10 cellular contexts compared by ENCODE assay signal in genomic region chr22:41481131-41481830, GRCh38. TPM values are rescaled to one million over a fixed set of nuclear protein-coding genes. Genes with fewer than 3 reads are reported as not detected.
DNase-seq lines count a peak whose midpoint lies in the region; ATAC-seq and TF ChIP-seq lines count a peak whose summit lies in the region.
"Had no signal": no experiment of that assay in that cellular context is flagged by ENCODE, and none has a peak within 500 bp of the region (broad histone marks: within the 10 kb centered on the region; RNA-seq: fewer than 3 reads in every experiment).

No MANE protein-coding gene starts in this region.

- DNase-seq in left lung = peak in 1 of 2 donors; percentile 38
- peak; percentile 77 to 85 for DNase-seq in thyroid gland
- DNase-seq in activated CD4-positive, alpha-beta T cell treated with anti-CD3 and anti-CD28 coated beads, Interleukin-2, amount 10 ng/mL, durations not matched to agents 24 days and 14 days = no peak
- no peak for DNase-seq in SW 1271 (lab: John Stamatoyannopoulos, UW)
- DNase-seq in GM19240 (ENCODE audit: insufficient read length, low spot score) = no peak
- DNase-seq: NCI-H2107; stimulated activated CD4-positive, alpha-beta T cell treated with anti-CD3 and anti-CD28 coated beads, Interleukin-4, amount 100 ng/mL, for 1 hour had no signal

- H3K27ac ChIP-seq in HUES48 (ENCODE audit: low read depth, low read length) (peak overlapping the region; percentile 89), cingulate gyrus (ENCODE audit: low read depth, low read length) (peak overlapping the region; percentile 90), left lung (peak overlapping the region in 1 of 2 donors; percentile 28), thyroid gland (peak overlapping the region; percentile 67 to 85 (median 70))

- H3K4me1 ChIP-seq in HUES48 (ENCODE audit: control insufficient read depth, insufficient read depth, low read length) = peaks cover 38% of the 10 kb centered on the region
- H3K4me1 ChIP-seq in left lung = peaks cover 13 to 53% of the 10 kb centered on the region in 2 donors
- peaks cover 17 to 48% of the 10 kb centered on the region in 2 donors for H3K4me1 ChIP-seq in thyroid gland

- WGBS in thyroid gland, 2 donors = 61 to 66% methylated on average over 15 of the region's 15 CpGs

- peaks cover 1% of the 10 kb centered on the region for H3K36me3 Mint-ChIP-seq in activated CD4-positive, alpha-beta T cell treated with anti-CD3 and anti-CD28 coated beads, Interleukin-2, amount 10 ng/mL, durations not matched to agents 24 days and 14 days (ENCODE audit: low read depth)

- no peak overlapping the region for H3K27ac Mint-ChIP-seq in activated CD4-positive, alpha-beta T cell treated with anti-CD3 and anti-CD28 coated beads, Interleukin-2, amount 10 ng/mL, durations not matched to agents 24 days and 14 days

- no peak for TF ChIP-seq POLR2A in thyroid gland (IDR thresholded peaks at IDR 0.05)

- H3K27me3 Mint-ChIP-seq in activated CD4-positive, alpha-beta T cell treated with anti-CD3 and anti-CD28 coated beads, Interleukin-2, amount 10 ng/mL, durations not matched to agents 24 days and 14 days = no peaks in the 10 kb centered on the region

- H3K27me3 ChIP-seq in HUES48 (ENCODE audit: control insufficient read depth, insufficient read depth, low read length) (no peaks in the 10 kb centered on the region), left lung (no peaks in the 10 kb centered on the region), thyroid gland (no peaks in the 10 kb centered on the region)

- TF ChIP-seq CTCF in left lung (IDR thresholded peaks at IDR 0.05) (no peak), thyroid gland (IDR thresholded peaks at IDR 0.05) (no peak)

- H3K9ac ChIP-seq in HUES48 (ENCODE audit: low read depth, low read length) = no peak overlapping the region

- no peaks in the 10 kb centered on the region for H3K9me3 ChIP-seq in HUES48 (ENCODE audit: control insufficient read depth, insufficient read depth, low read length)
- H3K9me3 ChIP-seq in left lung = no peaks in the 10 kb centered on the region
- H3K9me3 ChIP-seq in thyroid gland = no peaks in the 10 kb centered on the region

- no peaks in the 10 kb centered on the region for H3K9me3 Mint-ChIP-seq in activated CD4-positive, alpha-beta T cell treated with anti-CD3 and anti-CD28 coated beads, Interleukin-2, amount 10 ng/mL, durations not matched to agents 24 days and 14 days

- H3K4me3 ChIP-seq in HUES48 (ENCODE audit: low read depth, low read length) (peak overlapping the region; percentile 42), left lung (no peak overlapping the region), thyroid gland (replicated peaks in 1 of 3) (no peak overlapping the region)

- H3K36me3 ChIP-seq in HUES48 (ENCODE audit: control insufficient read depth, insufficient read depth, low read length) (no peaks in the 10 kb centered on the region), left lung (peaks cover 0 to 11% of the 10 kb centered on the region in 2 donors), thyroid gland (no peaks in the 10 kb centered on the region)

- peaks cover 20% of the 10 kb centered on the region for H3K4me1 Mint-ChIP-seq in activated CD4-positive, alpha-beta T cell treated with anti-CD3 and anti-CD28 coated beads, Interleukin-2, amount 10 ng/mL, durations not matched to agents 24 days and 14 days

- intact Hi-C loops in left lung (cut with DNase I) (no loop called here), thyroid gland (cut with DNase I) (no loop called here)
- intact Hi-C loops in activated CD4-positive, alpha-beta T cell treated with anti-CD3 and anti-CD28 coated beads, Interleukin-2, amount 10 ng/mL, durations not matched to agents 24 days and 14 days (cut with micrococcal nuclease) = no loop called here

- H3K4me3 Mint-ChIP-seq in activated CD4-positive, alpha-beta T cell treated with anti-CD3 and anti-CD28 coated beads, Interleukin-2, amount 10 ng/mL, durations not matched to agents 24 days and 14 days = no peak overlapping the region

- ATAC-seq in left lung (peak; percentile 56), GM21423 (IDR thresholded peaks at IDR 0.05; ENCODE audit: unreplicated experiment) (no peak)

RNA-seq across cellular contexts. Expression of gene ACO2, which starts 12.4 kb away (rescaled TPM):
- total RNA-seq in left lung (10 to 100 TPM; 85.3 to 91.8 TPM), thyroid gland (100 to 1,000 TPM in 3 of 4 donors, 10 to 100 TPM in 1; 81.3 to 205 (median 135) TPM)
- total RNA-seq in activated CD4-positive, alpha-beta T cell treated with anti-CD3 and anti-CD28 coated beads, Interleukin-2, amount 10 ng/mL, durations not matched to agents 24 days and 14 days = 103 and 104 TPM in 2 replicates

RNA-seq across cellular contexts. Expression of gene PHF5A, which starts 12.8 kb away (rescaled TPM):
- total RNA-seq in left lung = 10 to 100 TPM; 30.3 to 35.5 TPM
- total RNA-seq in thyroid gland = 10 to 100 TPM; 22.4 to 58.3 (median 39.4) TPM
- 90.3 and 98.3 TPM in 2 replicates for total RNA-seq in activated CD4-positive, alpha-beta T cell treated with anti-CD3 and anti-CD28 coated beads, Interleukin-2, amount 10 ng/mL, durations not matched to agents 24 days and 14 days

RNA-seq across cellular contexts. Expression of gene TOB2, which starts 34.7 kb away (rescaled TPM):
- total RNA-seq in left lung (10 to 100 TPM; 38.9 to 47.8 TPM), thyroid gland (100 to 1,000 TPM in 3 of 4 donors, 10 to 100 TPM in 1; 66.5 to 130 (median 115) TPM)
- total RNA-seq in activated CD4-positive, alpha-beta T cell treated with anti-CD3 and anti-CD28 coated beads, Interleukin-2, amount 10 ng/mL, durations not matched to agents 24 days and 14 days = 41.4 and 42.7 TPM in 2 replicates

Comparison
In these comparisons a context has a peak if more than half of its experiments do, and no peak if none do; other contexts are left out.
1. DNase-seq: peak in thyroid gland (2 of 2); none in activated CD4-positive, alpha-beta T cell treated with anti-CD3 and anti-CD28 coated beads, Interleukin-2, amount 10 ng/mL, durations not matched to agents 24 days and 14 days (single experiment), SW 1271 (0 of 2) and GM19240 (single experiment).